Comparison of ENCODE assay signal across 24 cellular contexts in the genomic region with DNA sequence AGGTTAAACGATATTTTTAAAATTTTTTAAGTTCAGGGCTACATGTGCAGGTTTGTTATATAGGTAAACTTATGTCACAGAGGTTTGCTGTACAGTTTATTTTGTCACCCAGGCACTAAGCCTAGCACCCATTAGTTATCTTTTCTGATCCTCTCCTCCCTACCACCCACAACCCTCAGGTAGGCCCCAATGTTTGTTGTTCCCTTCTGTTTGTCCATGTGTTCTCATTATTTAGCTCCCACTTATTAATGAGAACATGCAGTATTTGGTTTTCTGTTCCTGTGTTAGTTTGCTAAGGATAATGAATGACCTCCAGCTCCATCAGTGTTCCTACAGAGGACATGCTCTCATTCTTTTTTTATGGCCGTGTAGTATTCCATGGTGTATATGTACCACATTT. TPM values are rescaled to one million over a fixed set of nuclear protein-coding genes. Genes with fewer than 3 reads are reported as not detected.
DNase-seq lines count a peak whose midpoint lies in the region; ATAC-seq, FAIRE-seq and TF ChIP-seq lines count a peak whose summit lies in the region.
"Had no signal": no experiment of that assay in that cellular context is flagged by ENCODE, and none has a peak within 500 bp of the region (broad histone marks: within the 10 kb centered on the region; RNA-seq: fewer than 3 reads in every experiment).

No MANE protein-coding gene starts in this region.

- WGBS in gastroesophageal sphincter (ENCODE audit: low coverage in 1 of 2), 2 donors: 98 to 100% methylated on average over 2 of the region's 2 CpGs

- BruUV-seq in Calu3 (replicated peaks; lab: Mats Ljungman, UMichigan): no TSS peak

- H3K27me3 ChIP-seq in bronchial epithelial cell (ENCODE audit: control insufficient read depth, insufficient read depth, low read length) (no peaks in the 10 kb centered on the region), gastroesophageal sphincter (no peaks in the 10 kb centered on the region)
- H3K27me3 ChIP-seq: BE2C, BLaER1 had no signal

- FAIRE-seq in GM12891 (lab: Jason Lieb, UNC): peak; percentile 35
- FAIRE-seq in bronchial epithelial cell (lab: Jason Lieb, UNC): peak; percentile 32
- FAIRE-seq: GM12878, GM19239 had no signal

- TF ChIP-seq CTCF in C4-2B (conservative IDR thresholded peaks at IDR 0.05) (no peak), LNCaP clone FGC (IDR thresholded peaks at IDR 0.05; ENCODE audit: control insufficient read depth, extremely low read depth, insufficient read depth) (no peak), bronchial epithelial cell (IDR thresholded peaks at IDR 0.05; ENCODE audit: insufficient read depth, low read length, severe bottlenecking) (no peak), gastroesophageal sphincter (IDR thresholded peaks at IDR 0.05) (no peak), natural killer cell (IDR thresholded peaks at IDR 0.05) (no peak), Calu3 (IDR thresholded peaks at IDR 0.05; ENCODE audit: unreplicated experiment) (no peak)

- CTCF ChIA-PET in Calu3 (lab: Charles Lee): no interaction called here

- H3K4me3 ChIP-seq in LNCaP clone FGC (ENCODE audit: low read depth, low read length) (no peak overlapping the region), bronchial epithelial cell (ENCODE audit: low read depth, low read length) (no peak overlapping the region), gastroesophageal sphincter (no peak overlapping the region)
- H3K4me3 ChIP-seq: BLaER1, GM12878 had no signal

- no peaks in the 10 kb centered on the region for H3K4me1 ChIP-seq in gastroesophageal sphincter
- H3K4me1 ChIP-seq: BE2C had no signal

- H3K27ac ChIP-seq in C4-2B (peak overlapping the region; percentile 40), gastroesophageal sphincter (no peak overlapping the region)
- H3K27ac ChIP-seq: BLaER1 had no signal

- H3K36me3 Mint-ChIP-seq in natural killer cell: no peaks in the 10 kb centered on the region
- no peaks in the 10 kb centered on the region for H3K36me3 Mint-ChIP-seq in Calu3 (ENCODE audit: insufficient read depth, unreplicated experiment)

- H3K36me3 ChIP-seq in bronchial epithelial cell (ENCODE audit: control insufficient read depth, insufficient read depth, low read length): peaks cover 2% of the 10 kb centered on the region
- H3K36me3 ChIP-seq in gastroesophageal sphincter: peaks cover 0 to 21% of the 10 kb centered on the region in 2 donors

- H3K4me1 Mint-ChIP-seq in natural killer cell: peaks cover 0 to 5% of the 10 kb centered on the region in 2 donors
- H3K4me1 Mint-ChIP-seq in Calu3 (ENCODE audit: low read depth, unreplicated experiment): no peaks in the 10 kb centered on the region

- TF ChIP-seq EP300 in gastroesophageal sphincter (IDR thresholded peaks at IDR 0.05): no peak

- DNase-seq in GM12891 (ENCODE audit: insufficient read length, low spot score): no peak
- peak; percentile 84 for DNase-seq in LNCaP clone FGC (ENCODE audit: low read depth)
- no peak for DNase-seq in bronchial epithelial cell (ENCODE audit: low read depth)
- DNase-seq in natural killer cell: no peak
- no peak for DNase-seq in Calu3
- DNase-seq: 8988T; ACHN; BE2C; C1 segment of cervical spinal cord; Caco-2; CD4-positive, alpha-beta T cell; CD8-positive, alpha-beta T cell; DMS 273 treated with DMSO at 0.1 percent for 48 hours; DMS153; DMS53; DMS79; DND-41; EL; GDM1 had no signal

- H3K27me3 Mint-ChIP-seq in natural killer cell (ENCODE audit: low read depth in 2 of 2) (no peaks in the 10 kb centered on the region), Calu3 (ENCODE audit: unreplicated experiment) (no peaks in the 10 kb centered on the region)
- H3K27me3 Mint-ChIP-seq: CD4-positive, alpha-beta T cell had no signal

- H3K27ac Mint-ChIP-seq in natural killer cell: no peak overlapping the region
- no peak overlapping the region for H3K27ac Mint-ChIP-seq in Calu3 (ENCODE audit: unreplicated experiment)
- H3K27ac Mint-ChIP-seq: CD4-positive, alpha-beta T cell; CD8-positive, alpha-beta T cell had no signal

- ATAC-seq in gastroesophageal sphincter: no peak
- no peak for ATAC-seq in natural killer cell
- ATAC-seq: CD8-positive, alpha-beta T cell; GM12878 had no signal

- H3K4me3 Mint-ChIP-seq in natural killer cell: no peak overlapping the region
- no peak overlapping the region for H3K4me3 Mint-ChIP-seq in Calu3 (ENCODE audit: low read depth, unreplicated experiment)
- H3K4me3 Mint-ChIP-seq: CD4-positive, alpha-beta T cell; CD8-positive, alpha-beta T cell had no signal

- intact Hi-C loops in natural killer cell (cut with micrococcal nuclease): no loop called here
- intact Hi-C loops in Calu3 (cut with micrococcal nuclease; ENCODE audit: unreplicated experiment): no loop called here

- TF ChIP-seq POLR2A in GM12891 (IDR thresholded peaks at IDR 0.05; ENCODE audit: low read depth, low read length) (no peak), gastroesophageal sphincter (IDR thresholded peaks at IDR 0.05) (no peak)

- H3K9me3 ChIP-seq in gastroesophageal sphincter: no peaks in the 10 kb centered on the region
- H3K9me3 ChIP-seq: BE2C, BLaER1, Caco-2 had no signal

- H3K9me3 Mint-ChIP-seq in natural killer cell (no peaks in the 10 kb centered on the region), Calu3 (ENCODE audit: low read depth, unreplicated experiment) (no peaks in the 10 kb centered on the region)
- H3K9me3 Mint-ChIP-seq: CD4-positive, alpha-beta T cell; CD8-positive, alpha-beta T cell had no signal

TF ChIP-seq in GM12891, 5 proteins besides CTCF, POLR2A, EP300 and RAD21:
- TF ChIP-seq POU2F2 (IDR thresholded peaks at IDR 0.05; ENCODE audit: low read depth, low read length) (no peak), POLR2AphosphoS5 (IDR thresholded peaks at IDR 0.05; ENCODE audit: low read depth, low read length) (no peak), TAF1 (IDR thresholded peaks at IDR 0.05; ENCODE audit: low read depth, low read length) (no peak)
TF ChIP-seq in GM12891: peak in this region for 0.

RNA-seq across cellular contexts. Expression of gene FAM162A, which starts 14.9 kb away (rescaled TPM):
- 152 TPM for polyA plus RNA-seq in GM12891 (2012; ENCODE audit: low read depth, missing spikeins)
- total RNA-seq in bronchial epithelial cell: 14.7 and 37.0 TPM in 2 replicates
- 10 to 100 TPM; 32.7 to 46.5 (median 43.7) TPM for total RNA-seq in gastroesophageal sphincter
- 10 to 100 TPM; 12.2 to 18.4 (median 16.3) TPM for total RNA-seq in natural killer cell
- total RNA-seq in Calu3 (2022): 34.3 and 38.0 TPM in 2 replicates

RNA-seq across cellular contexts. Expression of gene MIX23, which starts 15.9 kb away (rescaled TPM):
- 53.6 TPM for polyA plus RNA-seq in GM12891 (2012; ENCODE audit: low read depth, missing spikeins)
- total RNA-seq in bronchial epithelial cell (24.0 and 25.3 TPM in 2 replicates), gastroesophageal sphincter (10 to 100 TPM in 3 of 4 donors, 1 to 10 TPM in 1; 8.2 to 23.8 (median 16.1) TPM), natural killer cell (10 to 100 TPM in 2 of 3 donors, 1 to 10 TPM in 1; 9.6 to 16.4 (median 14.1) TPM), Calu3 (2022) (39.6 and 50.9 TPM in 2 replicates)

RNA-seq across cellular contexts. Expression of gene WDR5B, which starts 16.9 kb away (rescaled TPM):
- polyA plus RNA-seq in GM12891 (2012; ENCODE audit: low read depth, missing spikeins): 1.5 TPM
- 3.9 and 4.4 TPM in 2 replicates for total RNA-seq in bronchial epithelial cell
- 1 to 10 TPM; 3.7 to 7.5 (median 4.1) TPM for total RNA-seq in gastroesophageal sphincter
- 1 to 10 TPM; 5.1 to 9.4 (median 6.3) TPM for total RNA-seq in natural killer cell
- 7.2 and 7.9 TPM in 2 replicates for total RNA-seq in Calu3 (2022)
